In genomic region chr6:139364302-139364981, GRCh38 we compare ENCODE assay signal across 8 cellular contexts. TPM values are rescaled to one million over a fixed set of nuclear protein-coding genes. Genes with fewer than 3 reads are reported as not detected.
DNase-seq lines count a peak whose midpoint lies in the region; ATAC-seq and TF ChIP-seq lines count a peak whose summit lies in the region.

No MANE protein-coding gene starts in this region.

- peak overlapping the region; percentile 3 to 64 for H3K27ac Mint-ChIP-seq in natural killer cell

- peaks cover 33 to 36% of the 10 kb centered on the region in 2 donors for H3K4me1 Mint-ChIP-seq in natural killer cell

- H3K27me3 ChIP-seq in AG04450 (ENCODE audit: control insufficient read depth, insufficient read depth, low read length), result no peaks in the 10 kb centered on the region
- no peaks in the 10 kb centered on the region for H3K27me3 ChIP-seq in Karpas-422 (ENCODE audit: low read length)

- no peak overlapping the region for H2AFZ ChIP-seq in Karpas-422 (ENCODE audit: low read length)

- CTCF ChIA-PET in AG04450 (lab: Charles Lee), result interaction anchor here (0.6 to 2.1 kb wide), 39 partner anchors 9 to 1249 kb away, joined by 3 to 139 read pairs (median 4); partner anchors contain the start of gene CCDC28A

- H4K20me1 ChIP-seq in Karpas-422 (ENCODE audit: insufficient read depth, low read depth, low read length), result no peaks in the 10 kb centered on the region

- H3K79me2 ChIP-seq in Karpas-422 (ENCODE audit: low read length), result no peaks in the 10 kb centered on the region

- peaks cover 53% of the 10 kb centered on the region for H3K4me1 ChIP-seq in Karpas-422 (ENCODE audit: low read length)

- H3K9me2 ChIP-seq in Karpas-422 (replicated peaks; ENCODE audit: insufficient read depth, low read length), result no peaks in the 10 kb centered on the region

- POLR2A ChIA-PET in AG04450 (lab: Yijun Ruan, JAX), result interaction anchor here (0.7 to 1.4 kb wide), 3 partner anchors 134 to 928 kb away, joined by 3 to 10 read pairs (median 3); no protein-coding TSS in a partner anchor

- no peak overlapping the region for H3K27ac ChIP-seq in AG04450 (ENCODE audit: low read depth, low read length)
- peak overlapping the region; percentile 59 for H3K27ac ChIP-seq in Karpas-422 (ENCODE audit: low read length)

- TF ChIP-seq CTCF in AG04450 (IDR thresholded peaks at IDR 0.05; ENCODE audit: low read depth, low read length) (peak; percentile 60), GM12864 (IDR thresholded peaks at IDR 0.05; ENCODE audit: low read depth, low read length, missing control alignments) (peak; percentile 38), natural killer cell (IDR thresholded peaks at IDR 0.05) (peak; percentile 90)

- H3K9me3 ChIP-seq in AG04450 (ENCODE audit: control insufficient read depth, insufficient read depth, low read length) (no peaks in the 10 kb centered on the region), Karpas-422 (ENCODE audit: low read length) (no peaks in the 10 kb centered on the region)

- no peak overlapping the region for H3K4me3 Mint-ChIP-seq in natural killer cell

- no peaks in the 10 kb centered on the region for H3K27me3 Mint-ChIP-seq in natural killer cell (ENCODE audit: low read depth in 2 of 2)

- H3K36me3 Mint-ChIP-seq in natural killer cell, result no peaks in the 10 kb centered on the region

- ATAC-seq in natural killer cell, result peak; percentile 75 to 78 (median 76)

- H3K4me3 ChIP-seq in AG04450 (ENCODE audit: low read depth, low read length), result no peak overlapping the region
- H3K4me3 ChIP-seq in GM12864 (ENCODE audit: low read depth, low read length), result no peak overlapping the region
- no peak overlapping the region for H3K4me3 ChIP-seq in Karpas-422 (ENCODE audit: low read length)

- H3K4me2 ChIP-seq in Karpas-422 (ENCODE audit: low read depth, low read length, poor library complexity, severe bottlenecking), result peak overlapping the region; percentile 35

- no peak for DNase-seq in AG04450 (ENCODE audit: low read depth, low spot score)
- no peak for DNase-seq in GM12864 (ENCODE audit: low read depth)
- peak; percentile 87 for DNase-seq in Karpas-422
- peak; percentile 57 for DNase-seq in RPMI8226
- peak; percentile 42 for DNase-seq in epidermal melanocyte (ENCODE audit: insufficient read length, low spot score)
- no peak for DNase-seq in natural killer cell
- DNase-seq in stimulated activated CD4-positive, alpha-beta T cell treated with anti-CD3 and anti-CD28 coated beads, Interleukin-4, amount 100 ng/mL, for 24 hours, result no peak
- DNase-seq in cortex of kidney (lab: John Stamatoyannopoulos, UW), result no peak

- no peaks in the 10 kb centered on the region for H3K9me3 Mint-ChIP-seq in natural killer cell

- intact Hi-C loops in natural killer cell (cut with micrococcal nuclease), result loop anchor here (1.0 to 5.0 kb wide), 4 partner anchors 145 to 548 kb away; partner anchors contain the start of gene REPS1

- H3K9ac ChIP-seq in Karpas-422 (ENCODE audit: low read length), result no peak overlapping the region

- H3K36me3 ChIP-seq in Karpas-422 (ENCODE audit: insufficient read depth, low read length), result no peaks in the 10 kb centered on the region; the same call in 1 of the 2 replicates

RNA-seq across cellular contexts. Expression of gene CITED2, which starts 10.0 kb away (rescaled TPM):
- 95.6 and 117 TPM in 2 replicates for polyA plus RNA-seq in AG04450 (2011; rRNA removed)
- polyA minus RNA-seq in AG04450 (2011; rRNA and poly(A)+ RNA removed), result 55.7 and 57.7 TPM in 2 replicates
- 67.7 and 77.2 TPM in 2 replicates for total RNA-seq in Karpas-422 (2014; rRNA removed; shearing (Covaris generic); ENCODE audit: low replicate concordance)
- 100 to 1,000 TPM in 2 of 3 donors, 10 to 100 TPM in 1; 89.8 to 152 (median 112) TPM for total RNA-seq in natural killer cell

Comparison
In these comparisons a context has a peak if more than half of its experiments do, and no peak if none do; other contexts are left out.
1. DNase-seq: peak in Karpas-422 (single experiment), RPMI8226 (single experiment) and epidermal melanocyte (single experiment); none in AG04450 (single experiment), GM12864 (single experiment), natural killer cell (single experiment), stimulated activated CD4-positive, alpha-beta T cell treated with anti-CD3 and anti-CD28 coated beads, Interleukin-4, amount 100 ng/mL, for 24 hours (single experiment) and cortex of kidney (single experiment).
2. CTCF ChIP-seq: peak in every context shown above with its lines; median percentile 90 in natural killer cell; 60 in AG04450; 38 in GM12864.